In genomic region chr7:1473864-1474512, GRCh38 we compare ENCODE assay signal across 1 cellular context.
TF ChIP-seq lines count a peak whose summit lies in the region.

No MANE protein-coding gene starts in this region.

TF ChIP-seq in HepG2, 621 proteins besides CTCF, POLR2A, EP300 and RAD21 (continued from another document and continues in another):
- TF ChIP-seq SP140L (CRISPR knock-in tag; IDR thresholded peaks at IDR 0.05; ENCODE audit: borderline replicate concordance): no peak
- no peak for TF ChIP-seq THYN1 (CRISPR knock-in tag; IDR thresholded peaks at IDR 0.05; ENCODE audit: borderline replicate concordance, low read depth)
- TF ChIP-seq ZNF574 (CRISPR knock-in tag; IDR thresholded peaks at IDR 0.05): peak; percentile 74
- TF ChIP-seq ZNF841 (CRISPR knock-in tag; IDR thresholded peaks at IDR 0.05; ENCODE audit: borderline replicate concordance): no peak
- no peak for TF ChIP-seq SP2 (CRISPR knock-in tag; IDR thresholded peaks at IDR 0.05)
- TF ChIP-seq ZKSCAN5 (CRISPR knock-in tag; IDR thresholded peaks at IDR 0.05): no peak
- TF ChIP-seq GATAD1 (CRISPR knock-in tag; IDR thresholded peaks at IDR 0.05): peak; percentile 35; the same call in 1 of the 2 replicates
- no peak for TF ChIP-seq DPF2 (CRISPR knock-in tag; IDR thresholded peaks at IDR 0.05; ENCODE audit: borderline replicate concordance, low read depth)
- TF ChIP-seq MEIS2 (CRISPR knock-in tag; IDR thresholded peaks at IDR 0.05): peak; percentile 71; the same call in 1 of the 2 replicates
- TF ChIP-seq NFE2 (CRISPR knock-in tag; IDR thresholded peaks at IDR 0.05): no peak
- TF ChIP-seq GABPA (IDR thresholded peaks at IDR 0.05; ENCODE audit: low read depth, low read length): no peak
- no peak for TF ChIP-seq GABPA (CRISPR knock-in tag; IDR thresholded peaks at IDR 0.05; ENCODE audit: low read depth)
- no peak for TF ChIP-seq FOXK2 (IDR thresholded peaks at IDR 0.05)
- no peak for TF ChIP-seq ATF4 (CRISPR knock-in tag; IDR thresholded peaks at IDR 0.05)
- TF ChIP-seq ZNF775 (CRISPR knock-in tag; IDR thresholded peaks at IDR 0.05; ENCODE audit: borderline replicate concordance): no peak
- no peak for TF ChIP-seq ZBTB8A (CRISPR knock-in tag; IDR thresholded peaks at IDR 0.05; ENCODE audit: borderline replicate concordance, low read depth)
- no peak for TF ChIP-seq EEA1 (CRISPR knock-in tag; IDR thresholded peaks at IDR 0.05; ENCODE audit: borderline replicate concordance)
- TF ChIP-seq, protein P1, sequence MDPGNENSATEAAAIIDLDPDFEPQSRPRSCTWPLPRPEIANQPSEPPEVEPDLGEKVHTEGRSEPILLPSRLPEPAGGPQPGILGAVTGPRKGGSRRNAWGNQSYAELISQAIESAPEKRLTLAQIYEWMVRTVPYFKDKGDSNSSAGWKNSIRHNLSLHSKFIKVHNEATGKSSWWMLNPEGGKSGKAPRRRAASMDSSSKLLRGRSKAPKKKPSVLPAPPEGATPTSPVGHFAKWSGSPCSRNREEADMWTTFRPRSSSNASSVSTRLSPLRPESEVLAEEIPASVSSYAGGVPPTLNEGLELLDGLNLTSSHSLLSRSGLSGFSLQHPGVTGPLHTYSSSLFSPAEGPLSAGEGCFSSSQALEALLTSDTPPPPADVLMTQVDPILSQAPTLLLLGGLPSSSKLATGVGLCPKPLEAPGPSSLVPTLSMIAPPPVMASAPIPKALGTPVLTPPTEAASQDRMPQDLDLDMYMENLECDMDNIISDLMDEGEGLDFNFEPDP (CRISPR knock-in tag; conservative IDR thresholded peaks at IDR 0.05): no peak
- TF ChIP-seq SRY (CRISPR knock-in tag; IDR thresholded peaks at IDR 0.05): 0 out of 2 replicates have a peak, but pooled peaks have one; percentile 47
- TF ChIP-seq SMARCC2 (IDR thresholded peaks at IDR 0.05): no peak
- TF ChIP-seq ZNF772 (CRISPR knock-in tag; IDR thresholded peaks at IDR 0.05): peak; percentile 26; the same call in 1 of the 2 replicates
- no peak for TF ChIP-seq ZFAT (CRISPR knock-in tag; conservative IDR thresholded peaks at IDR 0.05)
- TF ChIP-seq PATZ1 (CRISPR knock-in tag; IDR thresholded peaks at IDR 0.05): peak; percentile 48
- TF ChIP-seq ELK4 (CRISPR knock-in tag; IDR thresholded peaks at IDR 0.05; ENCODE audit: borderline replicate concordance): no peak
- TF ChIP-seq PHF5A (CRISPR knock-in tag; IDR thresholded peaks at IDR 0.05; ENCODE audit: low read depth, unreplicated experiment): no peak
- TF ChIP-seq ZNF44 (CRISPR knock-in tag; IDR thresholded peaks at IDR 0.05): no peak
- TF ChIP-seq HNF1A (IDR thresholded peaks at IDR 0.05; ENCODE audit: low read depth): no peak
- TF ChIP-seq HNF1A (CRISPR knock-in tag; IDR thresholded peaks at IDR 0.05; ENCODE audit: borderline replicate concordance): no peak
- no peak for TF ChIP-seq NBN (conservative IDR thresholded peaks at IDR 0.05)
- peak; percentile 92 for TF ChIP-seq ARNTL (CRISPR knock-in tag; IDR thresholded peaks at IDR 0.05)
- TF ChIP-seq ZNF580 (CRISPR knock-in tag; IDR thresholded peaks at IDR 0.05; ENCODE audit: borderline replicate concordance, low read depth): no peak
- TF ChIP-seq ZNF503 (CRISPR knock-in tag; IDR thresholded peaks at IDR 0.05): no peak
- no peak for TF ChIP-seq NRL (CRISPR knock-in tag; IDR thresholded peaks at IDR 0.05; ENCODE audit: borderline replicate concordance)
- TF ChIP-seq, protein P2, sequence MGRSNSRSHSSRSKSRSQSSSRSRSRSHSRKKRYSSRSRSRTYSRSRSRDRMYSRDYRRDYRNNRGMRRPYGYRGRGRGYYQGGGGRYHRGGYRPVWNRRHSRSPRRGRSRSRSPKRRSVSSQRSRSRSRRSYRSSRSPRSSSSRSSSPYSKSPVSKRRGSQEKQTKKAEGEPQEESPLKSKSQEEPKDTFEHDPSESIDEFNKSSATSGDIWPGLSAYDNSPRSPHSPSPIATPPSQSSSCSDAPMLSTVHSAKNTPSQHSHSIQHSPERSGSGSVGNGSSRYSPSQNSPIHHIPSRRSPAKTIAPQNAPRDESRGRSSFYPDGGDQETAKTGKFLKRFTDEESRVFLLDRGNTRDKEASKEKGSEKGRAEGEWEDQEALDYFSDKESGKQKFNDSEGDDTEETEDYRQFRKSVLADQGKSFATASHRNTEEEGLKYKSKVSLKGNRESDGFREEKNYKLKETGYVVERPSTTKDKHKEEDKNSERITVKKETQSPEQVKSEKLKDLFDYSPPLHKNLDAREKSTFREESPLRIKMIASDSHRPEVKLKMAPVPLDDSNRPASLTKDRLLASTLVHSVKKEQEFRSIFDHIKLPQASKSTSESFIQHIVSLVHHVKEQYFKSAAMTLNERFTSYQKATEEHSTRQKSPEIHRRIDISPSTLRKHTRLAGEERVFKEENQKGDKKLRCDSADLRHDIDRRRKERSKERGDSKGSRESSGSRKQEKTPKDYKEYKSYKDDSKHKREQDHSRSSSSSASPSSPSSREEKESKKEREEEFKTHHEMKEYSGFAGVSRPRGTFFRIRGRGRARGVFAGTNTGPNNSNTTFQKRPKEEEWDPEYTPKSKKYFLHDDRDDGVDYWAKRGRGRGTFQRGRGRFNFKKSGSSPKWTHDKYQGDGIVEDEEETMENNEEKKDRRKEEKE (IDR thresholded peaks at IDR 0.05): no peak
- TF ChIP-seq CENPX (CRISPR knock-in tag; IDR thresholded peaks at IDR 0.05): no peak
- TF ChIP-seq SPEN (CRISPR knock-in tag; IDR thresholded peaks at IDR 0.05; ENCODE audit: low read depth): peak; percentile 71
- TF ChIP-seq, protein P3, sequence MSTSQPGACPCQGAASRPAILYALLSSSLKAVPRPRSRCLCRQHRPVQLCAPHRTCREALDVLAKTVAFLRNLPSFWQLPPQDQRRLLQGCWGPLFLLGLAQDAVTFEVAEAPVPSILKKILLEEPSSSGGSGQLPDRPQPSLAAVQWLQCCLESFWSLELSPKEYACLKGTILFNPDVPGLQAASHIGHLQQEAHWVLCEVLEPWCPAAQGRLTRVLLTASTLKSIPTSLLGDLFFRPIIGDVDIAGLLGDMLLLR (CRISPR knock-in tag; IDR thresholded peaks at IDR 0.05): peak; percentile 72; the same call in 1 of the 2 replicates
- TF ChIP-seq FOXJ3 (CRISPR knock-in tag; IDR thresholded peaks at IDR 0.05; ENCODE audit: borderline replicate concordance): no peak
- TF ChIP-seq KMT2B (CRISPR knock-in tag; IDR thresholded peaks at IDR 0.05): no peak
- TF ChIP-seq ZNF3 (CRISPR knock-in tag; IDR thresholded peaks at IDR 0.05): no peak
- TF ChIP-seq LCORL (IDR thresholded peaks at IDR 0.05): no peak
- TF ChIP-seq LCORL (CRISPR knock-in tag; IDR thresholded peaks at IDR 0.05): 0 out of 2 replicates have a peak, but pooled peaks have one; percentile 40
- TF ChIP-seq SKIL (CRISPR knock-in tag; IDR thresholded peaks at IDR 0.05; ENCODE audit: borderline replicate concordance): peak; percentile 36; the same call in 1 of the 2 replicates
